8 cellular contexts compared by ENCODE assay signal in the genomic region with DNA sequence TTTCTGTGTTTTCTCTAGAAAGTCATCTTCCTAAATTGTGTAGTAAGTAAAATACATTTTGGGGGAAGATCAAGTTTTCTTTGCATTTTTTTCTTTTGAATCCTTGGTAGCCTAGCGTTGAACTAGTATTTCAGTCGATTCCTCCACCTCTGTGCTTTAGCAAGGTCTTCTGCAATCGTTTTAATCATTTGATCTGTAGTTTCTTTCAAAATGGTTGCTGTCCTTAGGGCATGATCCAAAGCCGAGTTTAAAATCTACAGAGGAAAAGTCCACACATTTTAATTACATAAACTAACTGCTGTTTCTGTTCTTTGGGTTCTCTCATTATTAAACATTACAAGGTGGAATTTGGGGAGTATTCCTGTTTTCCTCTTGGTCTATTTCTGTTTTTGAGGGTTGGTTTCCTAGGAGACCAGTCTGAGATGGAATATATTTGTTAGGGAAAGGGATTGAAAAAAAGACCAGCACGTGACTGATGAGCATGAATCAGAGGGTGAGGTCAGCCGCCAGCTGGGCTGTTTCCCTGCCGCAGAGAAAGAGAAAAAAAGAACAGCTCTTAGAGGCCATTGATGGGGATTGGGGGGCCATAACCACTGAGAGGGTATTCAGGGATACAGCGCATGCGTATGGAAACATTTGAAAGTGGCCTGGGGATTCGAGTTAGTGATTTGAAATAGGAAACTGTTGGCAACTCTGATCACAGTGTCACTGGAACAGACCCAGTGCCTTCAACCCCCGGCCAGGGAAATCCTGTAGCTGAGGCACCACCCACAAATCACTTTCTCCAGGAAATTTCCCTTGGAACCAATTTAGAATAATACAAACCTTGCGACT. TPM values are rescaled to one million over a fixed set of nuclear protein-coding genes. Genes with fewer than 3 reads are reported as not detected.
DNase-seq lines count a peak whose midpoint lies in the region; ATAC-seq and TF ChIP-seq lines count a peak whose summit lies in the region.

No MANE protein-coding gene starts in this region.

- ATAC-seq in GM21717 (IDR thresholded peaks at IDR 0.05; ENCODE audit: unreplicated experiment) = no peak

- H3K27me3 ChIP-seq in duodenal mucosa (ENCODE audit: control insufficient read depth in 1 of 2, insufficient read depth in 2 of 2, low read length in 2 of 2) (no peaks in the 10 kb centered on the region), liver (ENCODE audit: control insufficient read depth in 4 of 4, insufficient read depth in 4 of 4, low read length in 3 of 4) (no peaks in the 10 kb centered on the region), suprapubic skin (no peaks in the 10 kb centered on the region)

- H3K27ac ChIP-seq in duodenal mucosa (ENCODE audit: low read depth, low read length) = peak overlapping the region; percentile 65
- peak overlapping the region; percentile 39 to 64 for H3K27ac ChIP-seq in liver (ENCODE audit: low read depth in 1 of 2, low read length in 2 of 2)
- peak overlapping the region; percentile 93 for H3K27ac ChIP-seq in suprapubic skin

- H3K9me3 ChIP-seq in duodenal mucosa (ENCODE audit: control insufficient read depth in 1 of 2, low read length in 2 of 2) = no peaks in the 10 kb centered on the region
- H3K9me3 ChIP-seq in liver (ENCODE audit: control insufficient read depth in 4 of 4, low read length in 3 of 4) = no peaks in the 10 kb centered on the region
- no peaks in the 10 kb centered on the region for H3K9me3 ChIP-seq in suprapubic skin

- no peak for TF ChIP-seq EP300 in suprapubic skin (IDR thresholded peaks at IDR 0.05)

- TF ChIP-seq CTCF in liver (IDR thresholded peaks at IDR 0.05; ENCODE audit: low read depth, low read length, missing input control) (no peak), suprapubic skin (IDR thresholded peaks at IDR 0.05) (no peak)

- H3K36me3 ChIP-seq in duodenal mucosa (ENCODE audit: control insufficient read depth in 1 of 2, insufficient read depth in 2 of 2, low read length in 2 of 2) = peaks cover 0 to 8% of the 10 kb centered on the region in 2 donors
- H3K36me3 ChIP-seq in liver (ENCODE audit: control insufficient read depth in 4 of 4, insufficient read depth in 3 of 4, low read depth in 1 of 4, low read length in 3 of 4) = peaks cover 0 to 4% (median 3%) of the 10 kb centered on the region in 4 donors
- no peaks in the 10 kb centered on the region for H3K36me3 ChIP-seq in suprapubic skin

- H3K4me1 ChIP-seq in duodenal mucosa (ENCODE audit: control insufficient read depth in 1 of 2, insufficient read depth in 2 of 2, low read length in 2 of 2) (peaks cover 8 to 9% of the 10 kb centered on the region in 2 donors), liver (ENCODE audit: control insufficient read depth in 4 of 4, insufficient read depth in 4 of 4, low read length in 3 of 4) (no peaks in the 10 kb centered on the region), suprapubic skin (peaks cover 37% of the 10 kb centered on the region)

- H3K9ac ChIP-seq in duodenal mucosa (ENCODE audit: low read depth in 1 of 2, low read length in 2 of 2) (peak overlapping the region; percentile 20 to 54), liver (ENCODE audit: low read depth in 1 of 2, low read length in 2 of 2) (no peak overlapping the region)

- 46% methylated on average over 12 of the region's 12 CpGs for WGBS in liver
- 11% methylated on average over 12 of the region's 12 CpGs for WGBS in suprapubic skin

- H3K4me3 ChIP-seq in duodenal mucosa (ENCODE audit: low read depth in 1 of 2, low read length in 2 of 2) (peak overlapping the region; percentile 59 to 65), liver (ENCODE audit: low read depth in 1 of 3, low read length in 3 of 3) (no peak overlapping the region), suprapubic skin (peak overlapping the region; percentile 46)

- no peak for TF ChIP-seq RAD21 in liver (IDR thresholded peaks at IDR 0.05)

- TF ChIP-seq POLR2A in suprapubic skin (IDR thresholded peaks at IDR 0.05) = no peak

- peak; percentile 81 for DNase-seq in GM03348 (ENCODE audit: low spot score)
- DNase-seq in NCI-H69 (lab: John Stamatoyannopoulos, UW) = peak; percentile 89
- peak; percentile 87 to 88 for DNase-seq in suprapubic skin (ENCODE audit: low spot score in 2 of 2)
- DNase-seq in OCI-M2 (lab: John Stamatoyannopoulos, UW; ENCODE audit: unreplicated experiment) = no peak
- no peak for DNase-seq in HuH-7.5 (ENCODE audit: low spot score)

TF ChIP-seq in liver, 16 proteins besides CTCF, POLR2A, EP300 and RAD21:
- TF ChIP-seq JUND (IDR thresholded peaks at IDR 0.05) (peak; percentile 55 to 73), YY1 (IDR thresholded peaks at IDR 0.05) (peak; percentile 63), FOXA1 (IDR thresholded peaks at IDR 0.05) (no peak), NR2F2 (IDR thresholded peaks at IDR 0.05) (peak; percentile 61)

RNA-seq across cellular contexts. Expression of a gene that starts 40.6 kb away (rescaled TPM):
- total RNA-seq in liver = not detected
- not detected for polyA plus RNA-seq in liver
- total RNA-seq in suprapubic skin = 1 to 10 TPM in 3 of 4 donors, not detected in 1; 2.2 to 6.5 (median 2.7) TPM

Comparison
In these comparisons a context has a peak if more than half of its experiments do, and no peak if none do; other contexts are left out.
1. DNase-seq: peak in GM03348 (single experiment), NCI-H69 (single experiment) and suprapubic skin (2 of 2); none in OCI-M2 (single experiment) and HuH-7.5 (single experiment).
2. H3K4me3 ChIP-seq: peak in duodenal mucosa (2 of 2) and suprapubic skin (single experiment); none in liver (0 of 3).
3. H3K9ac ChIP-seq: peak in duodenal mucosa (2 of 2); none in liver (0 of 2).
4. Peak in every context shown above with its lines, with median percentiles within 50 percentile points of each other: H3K27ac ChIP-seq.